Comparison of ENCODE assay signal across 9 cellular contexts in genomic region chr3:163951397-163951987, GRCh38.
DNase-seq lines count a peak whose midpoint lies in the region; ATAC-seq and TF ChIP-seq lines count a peak whose summit lies in the region.
"Had no signal": no experiment of that assay in that cellular context is flagged by ENCODE, and none has a peak within 500 bp of the region (broad histone marks: within the 10 kb centered on the region; RNA-seq: fewer than 3 reads in every experiment).

No MANE protein-coding gene starts in this region.

- H3K27ac ChIP-seq in RWPE2 (ENCODE audit: poor library complexity, severe bottlenecking): no peak overlapping the region
- H3K27ac ChIP-seq: right atrium auricular region had no signal

- ATAC-seq in HG02885 (IDR thresholded peaks at IDR 0.05; ENCODE audit: poor library complexity, unreplicated experiment) (peak; percentile 41), RWPE2 (ENCODE audit: low read depth) (no peak), GM19023 (IDR thresholded peaks at IDR 0.05; ENCODE audit: unreplicated experiment) (no peak)

- H3K4me3 Mint-ChIP-seq in activated naive CD4-positive, alpha-beta T cell treated with anti-CD3 and anti-CD28 coated beads, Interleukin-2, amount 10 ng/mL, durations not matched to agents 7 days and 5 days: no peak overlapping the region

- H3K27me3 ChIP-seq in RWPE2 (ENCODE audit: insufficient read depth, poor library complexity, severe bottlenecking) (no peaks in the 10 kb centered on the region), kidney epithelial cell (ENCODE audit: control insufficient read depth, insufficient read depth, low read length) (no peaks in the 10 kb centered on the region)
- H3K27me3 ChIP-seq: right atrium auricular region had no signal

- no peaks in the 10 kb centered on the region for H3K36me3 Mint-ChIP-seq in activated naive CD4-positive, alpha-beta T cell treated with anti-CD3 and anti-CD28 coated beads, Interleukin-2, amount 10 ng/mL, durations not matched to agents 7 days and 5 days

- no peaks in the 10 kb centered on the region for H3K4me1 Mint-ChIP-seq in activated naive CD4-positive, alpha-beta T cell treated with anti-CD3 and anti-CD28 coated beads, Interleukin-2, amount 10 ng/mL, durations not matched to agents 7 days and 5 days

- H3K4me3 ChIP-seq in RWPE2 (ENCODE audit: severe bottlenecking) (no peak overlapping the region), kidney epithelial cell (ENCODE audit: low read depth, low read length) (no peak overlapping the region)
- H3K4me3 ChIP-seq: right atrium auricular region had no signal

- H3K4me1 ChIP-seq in RWPE2 (ENCODE audit: insufficient read depth, poor library complexity, severe bottlenecking): no peaks in the 10 kb centered on the region
- H3K4me1 ChIP-seq: right atrium auricular region had no signal

- peaks cover 4% of the 10 kb centered on the region for H3K9me3 Mint-ChIP-seq in activated naive CD4-positive, alpha-beta T cell treated with anti-CD3 and anti-CD28 coated beads, Interleukin-2, amount 10 ng/mL, durations not matched to agents 7 days and 5 days

- H3K9me3 ChIP-seq in RWPE2 (ENCODE audit: severe bottlenecking): no peaks in the 10 kb centered on the region
- H3K9me3 ChIP-seq: right atrium auricular region had no signal

- TF ChIP-seq CTCF in RWPE2 (IDR thresholded peaks at IDR 0.05; ENCODE audit: poor library complexity, severe bottlenecking) (peak; percentile 47), kidney epithelial cell (IDR thresholded peaks at IDR 0.05; ENCODE audit: insufficient read depth, low read length, poor library complexity, severe bottlenecking) (peak; percentile 43)

- CTCF ChIA-PET in activated naive CD4-positive, alpha-beta T cell treated with anti-CD3 and anti-CD28 coated beads, Interleukin-2, amount 10 ng/mL, durations not matched to agents 7 days and 5 days (lab: Charles Lee): no interaction called here

- H3K27me3 Mint-ChIP-seq in activated naive CD4-positive, alpha-beta T cell treated with anti-CD3 and anti-CD28 coated beads, Interleukin-2, amount 10 ng/mL, durations not matched to agents 7 days and 5 days: no peaks in the 10 kb centered on the region

- no peak overlapping the region for H3K27ac Mint-ChIP-seq in activated naive CD4-positive, alpha-beta T cell treated with anti-CD3 and anti-CD28 coated beads, Interleukin-2, amount 10 ng/mL, durations not matched to agents 7 days and 5 days

- no peaks in the 10 kb centered on the region for H3K36me3 ChIP-seq in RWPE2 (ENCODE audit: low read depth)
- H3K36me3 ChIP-seq in kidney epithelial cell (ENCODE audit: control insufficient read depth, insufficient read depth, low read length): no peaks in the 10 kb centered on the region
- H3K36me3 ChIP-seq: right atrium auricular region had no signal

- DNase-seq in AML-193 (lab: John Stamatoyannopoulos, UW) (peak; percentile 34 to 45), RWPE2 (ENCODE audit: low spot score) (no peak), kidney epithelial cell (ENCODE audit: low read depth) (no peak), posterior cingulate gyrus (no peak), head of caudate nucleus (no peak)
- DNase-seq in activated naive CD4-positive, alpha-beta T cell treated with anti-CD3 and anti-CD28 coated beads, Interleukin-2, amount 10 ng/mL, durations not matched to agents 7 days and 5 days: no peak

- intact Hi-C loops in posterior cingulate gyrus (cut with DNase I): no loop called here
- intact Hi-C loops in head of caudate nucleus (cut with DNase I): no loop called here

Comparison
In these comparisons a context has a peak if more than half of its experiments do, and no peak if none do; other contexts are left out.
1. DNase-seq: peak in AML-193 (2 of 2); none in RWPE2 (single experiment), kidney epithelial cell (single experiment), posterior cingulate gyrus (0 of 10), activated naive CD4-positive, alpha-beta T cell treated with anti-CD3 and anti-CD28 coated beads, Interleukin-2, amount 10 ng/mL, durations not matched to agents 7 days and 5 days (single experiment) and head of caudate nucleus (0 of 42).